9 cellular contexts compared by ENCODE assay signal in genomic region chr20:46970937-46971630, GRCh38.
DNase-seq lines count a peak whose midpoint lies in the region; ATAC-seq and TF ChIP-seq lines count a peak whose summit lies in the region.
"Had no signal": no experiment of that assay in that cellular context is flagged by ENCODE, and none has a peak within 500 bp of the region (broad histone marks: within the 10 kb centered on the region; RNA-seq: fewer than 3 reads in every experiment).

No MANE protein-coding gene starts in this region.

- H3K36me3 Mint-ChIP-seq in activated naive CD4-positive, alpha-beta T cell treated with anti-CD3 and anti-CD28 coated beads, Interleukin-2, amount 50 U/mL, for 72 hours = no peaks in the 10 kb centered on the region

- TF ChIP-seq CTCF in epithelial cell of esophagus (IDR thresholded peaks at IDR 0.05; ENCODE audit: insufficient read depth, low read depth, low read length, missing control alignments) (no peak), retinal pigment epithelial cell (conservative IDR thresholded peaks at IDR 0.05; ENCODE audit: low read depth, low read length) (no peak)

- peak; percentile 28 to 83 for ATAC-seq in activated naive CD4-positive, alpha-beta T cell treated with anti-CD3 and anti-CD28 coated beads, Interleukin-2, amount 50 U/mL, for 72 hours
- no peak for ATAC-seq in HG03280 (IDR thresholded peaks at IDR 0.05; ENCODE audit: unreplicated experiment)
- ATAC-seq in HG02588 (IDR thresholded peaks at IDR 0.05; ENCODE audit: unreplicated experiment) = no peak

- H3K27ac Mint-ChIP-seq in activated naive CD4-positive, alpha-beta T cell treated with anti-CD3 and anti-CD28 coated beads, Interleukin-2, amount 50 U/mL, for 72 hours = no peak overlapping the region

- H3K4me3 ChIP-seq in epithelial cell of esophagus (ENCODE audit: low read length) = no peak overlapping the region
- no peak overlapping the region for H3K4me3 ChIP-seq in retinal pigment epithelial cell (ENCODE audit: low read length)

- intact Hi-C loops in cardiac septum (cut with DNase I) = no loop called here

- H3K9me3 Mint-ChIP-seq in activated naive CD4-positive, alpha-beta T cell treated with anti-CD3 and anti-CD28 coated beads, Interleukin-2, amount 50 U/mL, for 72 hours = no peaks in the 10 kb centered on the region

- no peak for DNase-seq in activated naive CD4-positive, alpha-beta T cell treated with anti-CD3 and anti-CD28 coated beads, Interleukin-2, amount 50 U/mL, for 72 hours (ENCODE audit: low spot score in 2 of 2)
- no peak for DNase-seq in activated naive CD4-positive, alpha-beta T cell treated with Interleukin-2 at 50 U/mL for 16 hours
- DNase-seq in NCI-H524 (lab: John Stamatoyannopoulos, UW) (peak; percentile 94 to 96), epithelial cell of esophagus (ENCODE audit: low read depth) (peak; percentile 92), retinal pigment epithelial cell (ENCODE audit: low read depth) (peak; percentile 71), cardiac septum (ENCODE audit: low spot score) (no peak)
- DNase-seq: right cardiac atrium had no signal

Comparison
In these comparisons a context has a peak if more than half of its experiments do, and no peak if none do; other contexts are left out.
1. ATAC-seq: peak in activated naive CD4-positive, alpha-beta T cell treated with anti-CD3 and anti-CD28 coated beads, Interleukin-2, amount 50 U/mL, for 72 hours (2 of 2); none in HG03280 (single experiment) and HG02588 (single experiment).
2. DNase-seq: peak in NCI-H524 (2 of 2), epithelial cell of esophagus (single experiment) and retinal pigment epithelial cell (single experiment); none in activated naive CD4-positive, alpha-beta T cell treated with anti-CD3 and anti-CD28 coated beads, Interleukin-2, amount 50 U/mL, for 72 hours (0 of 2), activated naive CD4-positive, alpha-beta T cell treated with Interleukin-2 at 50 U/mL for 16 hours (single experiment) and cardiac septum (single experiment).